Comparison of ENCODE assay signal across 8 cellular contexts in genomic region chr13:113152894-113153809, GRCh38. TPM values are rescaled to one million over a fixed set of nuclear protein-coding genes. Genes with fewer than 3 reads are reported as not detected.
DNase-seq lines count a peak whose midpoint lies in the region; ATAC-seq, FAIRE-seq and TF ChIP-seq lines count a peak whose summit lies in the region.

No MANE protein-coding gene starts in this region.

- H3K4me1 ChIP-seq in K562 (replicated peaks in 1 of 2; ENCODE audit: control insufficient read depth in 2 of 2, insufficient read depth in 2 of 2, low read length in 2 of 2) (peaks cover 19 to 25% of the 10 kb centered on the region in 2 experiments; a peak in 4 of 5 replicates), iPS-20b (ENCODE audit: insufficient read depth, low read length) (peaks cover 7% of the 10 kb centered on the region; the same call in 1 of the 2 replicates), small intestine (ENCODE audit: control insufficient read depth in 2 of 2, insufficient read depth in 1 of 2, low read depth in 1 of 2, low read length in 1 of 2) (no peaks in the 10 kb centered on the region)

- H3K36me3 ChIP-seq in K562 (ENCODE audit: control insufficient read depth, insufficient read depth, low read length) (no peaks in the 10 kb centered on the region), iPS-20b (ENCODE audit: insufficient read depth, low read depth, low read length) (no peaks in the 10 kb centered on the region), small intestine (ENCODE audit: control insufficient read depth in 2 of 2, insufficient read depth in 2 of 2, low read length in 2 of 2) (no peaks in the 10 kb centered on the region)

- H3K79me2 ChIP-seq in K562 (ENCODE audit: control insufficient read depth, insufficient read depth, low read length): no peaks in the 10 kb centered on the region

- peak overlapping the region; percentile 81 for H3K27ac ChIP-seq in K562 (ENCODE audit: extremely low read depth, low read depth, low read length)
- H3K27ac ChIP-seq in iPS-20b (ENCODE audit: low read length): no peak overlapping the region
- H3K27ac ChIP-seq in small intestine (ENCODE audit: low read depth in 1 of 2, low read length in 1 of 2): peak overlapping the region; percentile 58 to 83

- POLR2A ChIA-PET in K562 (lab: Yijun Ruan, JAX): no interaction called here

- H3K9me3 ChIP-seq in K562 (replicated peaks; ENCODE audit: control insufficient read depth, insufficient read depth, low read depth, low read length): no peaks in the 10 kb centered on the region; the same call in 1 of the 2 replicates
- no peaks in the 10 kb centered on the region for H3K9me3 ChIP-seq in iPS-20b (ENCODE audit: insufficient read depth, low read depth, low read length)
- no peaks in the 10 kb centered on the region for H3K9me3 ChIP-seq in small intestine (ENCODE audit: control insufficient read depth, low read depth)

- H3K9me1 ChIP-seq in K562 (ENCODE audit: control insufficient read depth, insufficient read depth, low read length): no peaks in the 10 kb centered on the region

- CTCF ChIA-PET in K562 (lab: Yijun Ruan, JAX; ENCODE audit: low intra/inter-chr PET ratio): no interaction called here

- H3K27me3 ChIP-seq in K562 (ENCODE audit: control insufficient read depth in 2 of 2, insufficient read depth in 2 of 2, low read length in 2 of 2): peaks cover 0 to 9% of the 10 kb centered on the region in 2 experiments; a peak in 2 of 5 replicates
- peaks cover 28% of the 10 kb centered on the region for H3K27me3 ChIP-seq in iPS-20b (ENCODE audit: insufficient read depth, low read length)
- no peaks in the 10 kb centered on the region for H3K27me3 ChIP-seq in small intestine (ENCODE audit: control insufficient read depth in 2 of 2, insufficient read depth in 2 of 2, low read length in 2 of 2)

- DNase-seq in CD1c-positive myeloid dendritic cell (ENCODE audit: extremely low spot score) (peak; percentile 35), NCI-H69 (lab: John Stamatoyannopoulos, UW) (peak; percentile 80), K562 (ENCODE audit: extremely low read depth in 1 of 4, low spot score in 3 of 4) (peak; percentile 28 to 44 (median 34)), small intestine (peak; percentile 28), iPS-NIHi11 (ENCODE audit: low spot score) (no peak)

- peak overlapping the region; percentile 66 for H2AFZ ChIP-seq in K562 (ENCODE audit: low read depth, low read length)

- in situ Hi-C loops in K562 (cut with MboI): no loop called here

- no peaks in the 10 kb centered on the region for H4K20me1 ChIP-seq in K562 (replicated peaks; ENCODE audit: control insufficient read depth, insufficient read depth, low read length)

- H3K4me2 ChIP-seq in K562 (ENCODE audit: insufficient read depth, low read length): peak overlapping the region; percentile 71

- no peak for TF ChIP-seq EP300 in K562 (IDR thresholded peaks at IDR 0.05; ENCODE audit: low read length)

- TSS peak; percentile 99 for BruUV-seq in K562 (replicated peaks; lab: Mats Ljungman, UMichigan)

- H3K9ac ChIP-seq in K562 (ENCODE audit: insufficient read depth in 1 of 2, low read depth in 2 of 2, low read length in 2 of 2): peak overlapping the region; percentile 74 to 92
- peak overlapping the region; percentile 40 for H3K9ac ChIP-seq in iPS-20b (ENCODE audit: low read depth, low read length)

- FAIRE-seq in K562 (lab: Jason Lieb, UNC) (no peak), small intestine (lab: Jason Lieb, UNC) (no peak)

- ATAC-seq in GM21529 (IDR thresholded peaks at IDR 0.05; ENCODE audit: unreplicated experiment) (peak; percentile 38), K562 (peak; percentile 64), HG03097 (IDR thresholded peaks at IDR 0.05; ENCODE audit: low FRiP score, unreplicated experiment) (no peak)

- no peak; the same call in 1 of the 2 replicates for TF ChIP-seq POLR2A in K562 (conservative IDR thresholded peaks at IDR 0.05)

- intact Hi-C loops in K562 (cut with micrococcal nuclease): no loop called here

- 35% methylated on average over 17 of the region's 62 CpGs for WGBS in K562 (ENCODE audit: insufficient coverage, low coverage, missing lambda C conversion rate)
- WGBS in small intestine, 3 donors: 6 to 15% (median 13%) methylated on average over 57 to 62 of the region's 62 CpGs

- peak overlapping the region; percentile 17; the same call in 1 of the 2 replicates for H3K4me3 ChIP-seq in K562
- H3K4me3 ChIP-seq in iPS-20b (ENCODE audit: low read length): peak overlapping the region; percentile 67
- H3K4me3 ChIP-seq in small intestine (ENCODE audit: low read depth in 1 of 2, low read length in 2 of 2): peak overlapping the region; percentile 19 to 59

- no peak for TF ChIP-seq CTCF in K562 (IDR thresholded peaks at IDR 0.05 in 2 of 3, conservative IDR thresholded peaks at IDR 0.05 in 1 of 3; ENCODE audit: insufficient read depth in 2 of 3, low read depth in 1 of 3, low read length in 3 of 3)

- no peak for TF ChIP-seq RAD21 in K562 (CRISPR knock-in tag; conservative IDR thresholded peaks at IDR 0.05 in 1 of 2, IDR thresholded peaks at IDR 0.05 in 1 of 2)

RNA-seq across cellular contexts. Expression of gene PROZ, which starts 5.3 kb away (rescaled TPM):
- not detected in 2 replicates for total RNA-seq in K562 (2011; cell fraction: chromatin; rRNA removed; ENCODE audit: low replicate concordance)
- not detected in 2 replicates for total RNA-seq in K562 (2011; cell fraction: nucleolus; rRNA removed)
- total RNA-seq in K562 (2011; cell fraction: nucleoplasm; rRNA removed): not detected in 2 replicates
- total RNA-seq in K562 (2014; rRNA removed) (not detected in 2 replicates), K562 (2014; rRNA removed; fragmentation: Illumina TruSeq; extraction: Trizol) (not detected in 2 replicates), K562 (2015; rRNA removed; fragmentation: Illumina TruSeq; extraction: Trizol) (not detected in 2 replicates), K562 (2021) (not detected in 2 replicates)
- polyA plus RNA-seq in K562 (2011; rRNA removed) (not detected in 2 replicates), K562 (2014; fragmentation: Illumina TruSeq; extraction: Trizol) (not detected in 2 replicates), K562 (2014; fragmentation: Nextera tagmentation; extraction: Ambion mirVana) (not detected), K562 (2014; rRNA removed) (not detected in 2 replicates), small intestine (not detected)
- polyA plus RNA-seq in K562 (2011; cell fraction: cytosol; rRNA removed): not detected in 2 replicates
- polyA plus RNA-seq in K562 (2011; cell fraction: nucleus; rRNA removed): not detected in 2 replicates
- 0.23 and 0.39 TPM in 2 replicates for polyA plus RNA-seq in K562 (2012)
- not detected in 2 replicates for polyA minus RNA-seq in K562 (2011; rRNA and poly(A)+ RNA removed)
- not detected in 2 replicates for polyA minus RNA-seq in K562 (2011; cell fraction: cytosol; rRNA and poly(A)+ RNA removed)
- polyA minus RNA-seq in K562 (2011; cell fraction: nucleus; rRNA and poly(A)+ RNA removed): not detected in 2 replicates

RNA-seq across cellular contexts. Expression of gene F10, which starts 30.6 kb away (rescaled TPM):
- total RNA-seq in K562 (2011; cell fraction: chromatin; rRNA removed; ENCODE audit: low replicate concordance): not detected in 2 replicates
- total RNA-seq in K562 (2011; cell fraction: nucleolus; rRNA removed): 0.33 TPM in 1 of 2 replicates, not detected in the other
- not detected in 2 replicates for total RNA-seq in K562 (2011; cell fraction: nucleoplasm; rRNA removed)
- total RNA-seq in K562 (2014; rRNA removed): 0.09 TPM in 1 of 2 replicates, not detected in the other
- not detected in 2 replicates for total RNA-seq in K562 (2014; rRNA removed; fragmentation: Illumina TruSeq; extraction: Trizol)
- not detected in 2 replicates for total RNA-seq in K562 (2015; rRNA removed; fragmentation: Illumina TruSeq; extraction: Trizol)
- 0.20 TPM in 1 of 2 replicates, not detected in the other for total RNA-seq in K562 (2021)
- polyA plus RNA-seq in K562 (2011; rRNA removed): not detected in 2 replicates
- 0.03 and 0.07 TPM in 2 replicates for polyA plus RNA-seq in K562 (2011; cell fraction: cytosol; rRNA removed)
- not detected in 2 replicates for polyA plus RNA-seq in K562 (2011; cell fraction: nucleus; rRNA removed)
- 0.13 and 0.14 TPM in 2 replicates for polyA plus RNA-seq in K562 (2012)
- 0.07 TPM in 1 of 2 replicates, not detected in the other for polyA plus RNA-seq in K562 (2014; fragmentation: Illumina TruSeq; extraction: Trizol)
- under 1 TPM in 1 of 2 experiments, not detected in 1; 0.04 TPM for polyA plus RNA-seq in K562 (2014; fragmentation: Nextera tagmentation; extraction: Ambion mirVana)
- polyA plus RNA-seq in K562 (2014; rRNA removed): 0.07 TPM in 1 of 2 replicates, not detected in the other
- polyA minus RNA-seq in K562 (2011; rRNA and poly(A)+ RNA removed): not detected in 2 replicates
- polyA minus RNA-seq in K562 (2011; cell fraction: cytosol; rRNA and poly(A)+ RNA removed): not detected in 2 replicates
- 0.54 TPM in 1 of 2 replicates, not detected in the other for polyA minus RNA-seq in K562 (2011; cell fraction: nucleus; rRNA and poly(A)+ RNA removed)
- 10 to 100 TPM in 1 of 3 donors, 1 to 10 TPM in 2; 7.7 to 15.1 (median 9.4) TPM for polyA plus RNA-seq in small intestine

RNA-seq across cellular contexts. Expression of gene F7, which starts 47.6 kb away (rescaled TPM):
- total RNA-seq in K562 (2011; cell fraction: chromatin; rRNA removed; ENCODE audit: low replicate concordance): not detected in 2 replicates
- not detected in 2 replicates for total RNA-seq in K562 (2011; cell fraction: nucleolus; rRNA removed)
- total RNA-seq in K562 (2011; cell fraction: nucleoplasm; rRNA removed): not detected in 2 replicates
- total RNA-seq in K562 (2014; rRNA removed) (not detected in 2 replicates), K562 (2014; rRNA removed; fragmentation: Illumina TruSeq; extraction: Trizol) (not detected in 2 replicates), K562 (2015; rRNA removed; fragmentation: Illumina TruSeq; extraction: Trizol) (not detected in 2 replicates), K562 (2021) (not detected in 2 replicates)
- polyA plus RNA-seq in K562 (2011; rRNA removed) (not detected in 2 replicates), K562 (2014; fragmentation: Illumina TruSeq; extraction: Trizol) (not detected in 2 replicates), K562 (2014; fragmentation: Nextera tagmentation; extraction: Ambion mirVana) (not detected), K562 (2014; rRNA removed) (0.13 TPM in 1 of 2 replicates, not detected in the other), small intestine (under 1 TPM in 1 of 3 donors, not detected in 2; 0.24 TPM)
- polyA plus RNA-seq in K562 (2011; cell fraction: cytosol; rRNA removed): not detected in 2 replicates
- polyA plus RNA-seq in K562 (2011; cell fraction: nucleus; rRNA removed): not detected in 2 replicates
- polyA plus RNA-seq in K562 (2012): not detected in 2 replicates
- not detected in 2 replicates for polyA minus RNA-seq in K562 (2011; rRNA and poly(A)+ RNA removed)
- polyA minus RNA-seq in K562 (2011; cell fraction: cytosol; rRNA and poly(A)+ RNA removed): not detected in 2 replicates
- not detected in 2 replicates for polyA minus RNA-seq in K562 (2011; cell fraction: nucleus; rRNA and poly(A)+ RNA removed)

RNA-seq across cellular contexts. Expression of gene PCID2, which starts 55.3 kb away (rescaled TPM):
- total RNA-seq in K562 (2011; cell fraction: chromatin; rRNA removed; ENCODE audit: low replicate concordance): 154 and 191 TPM in 2 replicates
- 77.9 and 86.1 TPM in 2 replicates for total RNA-seq in K562 (2011; cell fraction: nucleolus; rRNA removed)
- 112 and 117 TPM in 2 replicates for total RNA-seq in K562 (2011; cell fraction: nucleoplasm; rRNA removed)
- total RNA-seq in K562 (2014; rRNA removed): 39.6 and 45.0 TPM in 2 replicates
- total RNA-seq in K562 (2014; rRNA removed; fragmentation: Illumina TruSeq; extraction: Trizol): 59.6 and 60.7 TPM in 2 replicates
- total RNA-seq in K562 (2015; rRNA removed; fragmentation: Illumina TruSeq; extraction: Trizol): 44.0 and 46.0 TPM in 2 replicates
- 44.0 and 47.8 TPM in 2 replicates for total RNA-seq in K562 (2021)
- 103 and 117 TPM in 2 replicates for polyA plus RNA-seq in K562 (2011; rRNA removed)
- polyA plus RNA-seq in K562 (2011; cell fraction: cytosol; rRNA removed): 36.6 and 57.4 TPM in 2 replicates
- 134 and 157 TPM in 2 replicates for polyA plus RNA-seq in K562 (2011; cell fraction: nucleus; rRNA removed)
- 36.5 and 36.6 TPM in 2 replicates for polyA plus RNA-seq in K562 (2012)
- polyA plus RNA-seq in K562 (2014; fragmentation: Illumina TruSeq; extraction: Trizol): 48.1 and 49.5 TPM in 2 replicates
- 10 to 100 TPM; 67.8 to 87.4 TPM for polyA plus RNA-seq in K562 (2014; fragmentation: Nextera tagmentation; extraction: Ambion mirVana)
- polyA plus RNA-seq in K562 (2014; rRNA removed): 60.8 and 61.7 TPM in 2 replicates
- polyA minus RNA-seq in K562 (2011; rRNA and poly(A)+ RNA removed): 77.6 and 85.6 TPM in 2 replicates
- 29.1 and 34.3 TPM in 2 replicates for polyA minus RNA-seq in K562 (2011; cell fraction: cytosol; rRNA and poly(A)+ RNA removed)
- 61.9 and 99.0 TPM in 2 replicates for polyA minus RNA-seq in K562 (2011; cell fraction: nucleus; rRNA and poly(A)+ RNA removed)
- polyA plus RNA-seq in small intestine: 10 to 100 TPM; 21.6 to 33.4 (median 26.6) TPM

RNA-seq across cellular contexts. Expression of gene CUL4A, which starts 56.3 kb away (rescaled TPM):
- total RNA-seq in K562 (2011; cell fraction: chromatin; rRNA removed; ENCODE audit: low replicate concordance): 110 and 115 TPM in 2 replicates
- 60.2 and 66.6 TPM in 2 replicates for total RNA-seq in K562 (2011; cell fraction: nucleolus; rRNA removed)
- 81.5 and 85.5 TPM in 2 replicates for total RNA-seq in K562 (2011; cell fraction: nucleoplasm; rRNA removed)
- total RNA-seq in K562 (2014; rRNA removed): 92.0 and 102 TPM in 2 replicates
- total RNA-seq in K562 (2014; rRNA removed; fragmentation: Illumina TruSeq; extraction: Trizol): 63.2 and 75.6 TPM in 2 replicates
- 63.8 and 68.1 TPM in 2 replicates for total RNA-seq in K562 (2015; rRNA removed; fragmentation: Illumina TruSeq; extraction: Trizol)
- total RNA-seq in K562 (2021): 75.8 and 79.7 TPM in 2 replicates
- 42.9 and 47.9 TPM in 2 replicates for polyA plus RNA-seq in K562 (2011; rRNA removed)
- polyA plus RNA-seq in K562 (2011; cell fraction: cytosol; rRNA removed): 32.4 and 43.0 TPM in 2 replicates
- polyA plus RNA-seq in K562 (2011; cell fraction: nucleus; rRNA removed): 56.6 and 68.3 TPM in 2 replicates
- polyA plus RNA-seq in K562 (2012): 39.6 and 53.2 TPM in 2 replicates
- polyA plus RNA-seq in K562 (2014; fragmentation: Illumina TruSeq; extraction: Trizol): 60.8 and 62.9 TPM in 2 replicates
- polyA plus RNA-seq in K562 (2014; fragmentation: Nextera tagmentation; extraction: Ambion mirVana): 10 to 100 TPM; 21.1 to 27.1 TPM
- 65.7 and 70.8 TPM in 2 replicates for polyA plus RNA-seq in K562 (2014; rRNA removed)
- 40.1 and 49.1 TPM in 2 replicates for polyA minus RNA-seq in K562 (2011; rRNA and poly(A)+ RNA removed)
- polyA minus RNA-seq in K562 (2011; cell fraction: cytosol; rRNA and poly(A)+ RNA removed): 28.3 and 31.6 TPM in 2 replicates
- polyA minus RNA-seq in K562 (2011; cell fraction: nucleus; rRNA and poly(A)+ RNA removed): 31.1 and 34.1 TPM in 2 replicates
- 10 to 100 TPM; 30.2 to 32.7 (median 32.4) TPM for polyA plus RNA-seq in small intestine

Comparison
In these comparisons a context has a peak if more than half of its experiments do, and no peak if none do; other contexts are left out.
1. H3K4me3 ChIP-seq: peak in every context shown above with its lines; median percentile 67 in iPS-20b; 39 in small intestine; 17 in K562.
2. RNA of gene F10, which starts 30.6 kb away (polyA plus RNA-seq): 7.7 to 15.1 TPM in small intestine; 0.03 to 0.14 TPM in K562; every median in the first group is over 4 times any median in the second.